10 cellular contexts compared by ENCODE assay signal in genomic region chr20:46894971-46895905, GRCh38. TPM values are rescaled to one million over a fixed set of nuclear protein-coding genes. Genes with fewer than 3 reads are reported as not detected.
DNase-seq lines count a peak whose midpoint lies in the region; ATAC-seq, FAIRE-seq and TF ChIP-seq lines count a peak whose summit lies in the region.
"Had no signal": no experiment of that assay in that cellular context is flagged by ENCODE, and none has a peak within 500 bp of the region (broad histone marks: within the 10 kb centered on the region; RNA-seq: fewer than 3 reads in every experiment).

No MANE protein-coding gene starts in this region.

- H2AFZ ChIP-seq in H1 (ENCODE audit: low read length): peak overlapping the region; percentile 72

- H3K23ac ChIP-seq in H1 (ENCODE audit: insufficient read length): no peak overlapping the region

- H3K4me1 ChIP-seq in H1 (replicated peaks in 1 of 4; ENCODE audit: control insufficient read depth in 3 of 4, insufficient read depth in 4 of 4, low read length in 3 of 4) (peaks cover 0 to 4% (median under 1%) of the 10 kb centered on the region in 4 experiments; a peak in 1 of 7 replicates), mucosa of descending colon (ENCODE audit: low read depth) (peaks cover 5% of the 10 kb centered on the region)

- H4K91ac ChIP-seq in H1 (replicated peaks; ENCODE audit: insufficient read length, low read length): no peak overlapping the region

- no peak overlapping the region for H2BK12ac ChIP-seq in H1 (ENCODE audit: low read depth, low read length)

- H2BK120ac ChIP-seq in H1 (replicated peaks; ENCODE audit: low read depth, low read length): no peak overlapping the region

- H3K9ac ChIP-seq in H1 (replicated peaks in 1 of 4; ENCODE audit: extremely low read depth in 1 of 4, low read depth in 3 of 4, low read length in 3 of 4): peak overlapping the region in 1 of 4 experiments; percentile 37; a peak in 1 of 7 replicates

- H2BK15ac ChIP-seq in H1 (ENCODE audit: low read length): no peak overlapping the region

- H3K23me2 ChIP-seq in H1 (ENCODE audit: low read depth, low read length): peaks cover 7% of the 10 kb centered on the region; the same call in 1 of the 2 replicates

- H4K20me1 ChIP-seq in H1 (replicated peaks in 1 of 2; ENCODE audit: control insufficient read depth in 1 of 2, insufficient read depth in 2 of 2, low read length in 2 of 2): no peaks in the 10 kb centered on the region

- H3K36me3 ChIP-seq in H1 (ENCODE audit: control insufficient read depth in 2 of 4, insufficient read depth in 4 of 4, low read length in 3 of 4): no peaks in the 10 kb centered on the region
- no peaks in the 10 kb centered on the region for H3K36me3 ChIP-seq in mucosa of descending colon (ENCODE audit: low read depth)

- POLR2A ChIA-PET in H1 (lab: Charles Lee; ENCODE audit: partially characterized antibody): interaction anchor here (0.6 kb wide), 1 partner anchor 8 kb away, joined by 3 read pairs; no protein-coding TSS in a partner anchor

- no peak for TF ChIP-seq EP300 in H1 (IDR thresholded peaks at IDR 0.05; ENCODE audit: borderline replicate concordance in 1 of 2, low read depth in 2 of 2, low read length in 2 of 2)

- ATAC-seq in mucosa of descending colon (peak; percentile 66), GM18858 (IDR thresholded peaks at IDR 0.05; ENCODE audit: unreplicated experiment) (no peak), HG03520 (IDR thresholded peaks at IDR 0.05; ENCODE audit: unreplicated experiment) (no peak), GM19463 (IDR thresholded peaks at IDR 0.05; ENCODE audit: unreplicated experiment) (no peak)

- no peak overlapping the region for H3K56ac ChIP-seq in H1 (replicated peaks; ENCODE audit: insufficient read length, low read depth, low read length)

- H2BK20ac ChIP-seq in H1 (ENCODE audit: low read length): no peak overlapping the region

- H3K14ac ChIP-seq in H1 (ENCODE audit: insufficient read length): no peak overlapping the region

- peak; percentile 61 for DNase-seq in AG08396 (ENCODE audit: low spot score)
- DNase-seq in NCI-H2029 (lab: John Stamatoyannopoulos, UW): peak; percentile 32
- peak in 1 of 2 experiments; percentile 63 for DNase-seq in H1 (ENCODE audit: low read depth in 1 of 2, low spot score in 2 of 2)
- DNase-seq in mucosa of descending colon: peak in 2 of 3 donors; percentile 49 to 59
- no peak for DNase-seq in pons (ENCODE audit: low spot score)
- DNase-seq: DND-41 had no signal

- CTCF ChIA-PET in H1 (lab: Charles Lee; ENCODE audit: partially characterized antibody): interaction anchor here (1.6 kb wide), 1 partner anchor 17 kb away, joined by 5 read pairs; no protein-coding TSS in a partner anchor

- TF ChIP-seq CTCF in H1 (IDR thresholded peaks at IDR 0.05; ENCODE audit: control extremely low read depth in 1 of 3, insufficient read depth in 1 of 3, low read depth in 1 of 3, low read length in 3 of 3) (no peak), mucosa of descending colon (IDR thresholded peaks at IDR 0.05) (no peak)

- no peaks in the 10 kb centered on the region for H3K79me1 ChIP-seq in H1 (ENCODE audit: low read depth, low read length)

- H3K9me3 ChIP-seq in H1 (ENCODE audit: insufficient read depth in 2 of 2, low read depth in 1 of 2, low read length in 1 of 2) (0 out of 4 replicates have a peak, but pooled peaks cover 0 to 3% of the 10 kb centered on the region in 2 experiments), mucosa of descending colon (peaks cover 7% of the 10 kb centered on the region)

- H3K4ac ChIP-seq in H1 (replicated peaks; ENCODE audit: insufficient read length, low read depth, low read length): no peak overlapping the region

- no peak overlapping the region for H4K5ac ChIP-seq in H1 (ENCODE audit: insufficient read length, low read depth, low read length)

- H3K27me3 ChIP-seq in H1 (replicated peaks in 1 of 4; ENCODE audit: control insufficient read depth in 3 of 4, extremely low read depth in 1 of 4, insufficient read depth in 3 of 4, low read length in 3 of 4): peaks cover 8 to 40% (median 25%) of the 10 kb centered on the region in 4 experiments

- TF ChIP-seq RAD21 in H1 (IDR thresholded peaks at IDR 0.05 in 1 of 2, conservative IDR thresholded peaks at IDR 0.05 in 1 of 2; ENCODE audit: low read depth in 2 of 2, low read length in 2 of 2): no peak

- FAIRE-seq in H1 (lab: Jason Lieb, UNC): no peak

- 3% methylated on average over 51 of the region's 65 CpGs; no CpG with 5 or more reads in 1 of the 2 experiments for WGBS in H1 (ENCODE audit: extremely low coverage in 1 of 2, insufficient coverage in 1 of 2, insufficient read length in 1 of 2, insufficient replicate concordance in 2 of 2, low coverage in 1 of 2, low lambda C conversion rate in 2 of 2, missing lambda C conversion rate in 1 of 2), 2 experiments

- no peak overlapping the region for H3K27ac ChIP-seq in H1 (ENCODE audit: low read depth, low read length)

- H2AK5ac ChIP-seq in H1 (ENCODE audit: low read depth, low read length): no peak overlapping the region

- peak overlapping the region; percentile 85 to 89 for H3K4me2 ChIP-seq in H1 (ENCODE audit: insufficient read depth in 1 of 2, low read depth in 2 of 2, low read length in 2 of 2)

- intact Hi-C loops in mucosa of descending colon (cut with DNase I, micrococcal nuclease): no loop called here

- no peak overlapping the region for H2BK5ac ChIP-seq in H1 (ENCODE audit: low read depth, low read length)

- H3K18ac ChIP-seq in H1 (ENCODE audit: extremely low read depth, low read length): no peak overlapping the region; the same call in 1 of the 2 replicates

- peak overlapping the region; percentile 49 to 68 (median 62) for H3K4me3 ChIP-seq in H1 (ENCODE audit: extremely low read depth in 1 of 4, insufficient read depth in 2 of 4, low read depth in 3 of 4, low read length in 4 of 4)
- H3K4me3 ChIP-seq in mucosa of descending colon: peak overlapping the region; percentile 32

- H3K79me2 ChIP-seq in H1 (ENCODE audit: control insufficient read depth in 1 of 2, insufficient read depth in 2 of 2, low read length in 2 of 2): no peaks in the 10 kb centered on the region

- TF ChIP-seq POLR2A in H1 (IDR thresholded peaks at IDR 0.05; ENCODE audit: control extremely low read depth in 1 of 2, low read depth in 2 of 2, low read length in 2 of 2): no peak

- no peak overlapping the region for H4K8ac ChIP-seq in H1 (ENCODE audit: extremely low read depth, insufficient read depth, low read length)

TF ChIP-seq in H1, 55 proteins besides CTCF, POLR2A, EP300 and RAD21 (continues in another document):
- no peak for TF ChIP-seq ASH2L (IDR thresholded peaks at IDR 0.05; ENCODE audit: low read length)
- TF ChIP-seq KDM1A (IDR thresholded peaks at IDR 0.05; ENCODE audit: borderline replicate concordance, low read length): no peak
- TF ChIP-seq FOSL1 (IDR thresholded peaks at IDR 0.05; ENCODE audit: insufficient read depth, low read depth, low read length): no peak
- 0 out of 2 replicates have a peak, but pooled peaks have one; percentile 45 for TF ChIP-seq MAX (IDR thresholded peaks at IDR 0.05)
- TF ChIP-seq E2F6 (IDR thresholded peaks at IDR 0.05): peak; percentile 79
- no peak for TF ChIP-seq USF2 (IDR thresholded peaks at IDR 0.05; ENCODE audit: low read length)
- TF ChIP-seq POU5F1 (IDR thresholded peaks at IDR 0.05; ENCODE audit: low read depth, low read length): no peak
- TF ChIP-seq SUZ12 (IDR thresholded peaks at IDR 0.05; ENCODE audit: low read length): peak; percentile 88
- no peak for TF ChIP-seq RXRA (IDR thresholded peaks at IDR 0.05; ENCODE audit: insufficient read depth, low read depth, low read length)
- no peak for TF ChIP-seq SP2 (IDR thresholded peaks at IDR 0.05; ENCODE audit: low read length)
- no peak for TF ChIP-seq ATF2 (IDR thresholded peaks at IDR 0.05; ENCODE audit: low read length)
- TF ChIP-seq MAFK (IDR thresholded peaks at IDR 0.05; ENCODE audit: low read depth, low read length): no peak
- no peak for TF ChIP-seq PHF8 (conservative IDR thresholded peaks at IDR 0.05; ENCODE audit: low read depth, low read length)

RNA-seq across cellular contexts. Expression of gene EYA2, which starts 0.6 kb away (rescaled TPM):
- 1.6 and 1.7 TPM in 2 replicates for total RNA-seq in H1 (2021; fragmentation: NEBNext Ultra II Directional; extraction: Animal tissue kit (Norgen Biotek cat#: 25700))
- 1.6 and 2.0 TPM in 2 replicates for polyA plus RNA-seq in H1 (2011; rRNA removed)
- polyA plus RNA-seq in H1 (2011; cell fraction: cytosol; rRNA removed): 1.8 TPM
- polyA plus RNA-seq in H1 (2011; cell fraction: nucleus; rRNA removed): 2.8 TPM
- polyA plus RNA-seq in H1 (2012, experiment 1 of 2): 2.0 to 2.6 TPM (median 2.3 TPM) in 4 replicates
- polyA plus RNA-seq in H1 (2012, experiment 2 of 2): 1.7 TPM
- 1.1 TPM for polyA plus RNA-seq in H1 (2013, experiment 1 of 2)
- 0.68 TPM for polyA plus RNA-seq in H1 (2013, experiment 2 of 2)
- polyA minus RNA-seq in H1 (2011; rRNA and poly(A)+ RNA removed): 1.9 and 3.7 TPM in 2 replicates
- 1.5 TPM for polyA minus RNA-seq in H1 (2011; cell fraction: cytosol; rRNA and poly(A)+ RNA removed)
- polyA minus RNA-seq in H1 (2011; cell fraction: nucleus; rRNA and poly(A)+ RNA removed): 1.9 TPM
- total RNA-seq in mucosa of descending colon: 10 to 100 TPM; 14.3 to 22.3 (median 19.5) TPM
- total RNA-seq: HT1080 had no signal
